Comparison of ENCODE assay signal across 1 cellular context in genomic region chr6:49949062-49949461, GRCh38.
TF ChIP-seq lines count a peak whose summit lies in the region.

No MANE protein-coding gene starts in this region.

TF ChIP-seq in GM23338, 12 proteins besides CTCF, POLR2A, EP300 and RAD21 (continued from another document):
- TF ChIP-seq ZNF462 (CRISPR knock-in tag; IDR thresholded peaks at IDR 0.05) (no peak), EZH2phosphoT487 (IDR thresholded peaks at IDR 0.05; ENCODE audit: unreplicated experiment) (no peak), CREB1 (CRISPR knock-in tag; IDR thresholded peaks at IDR 0.05; ENCODE audit: low read depth) (no peak), STAT1 (IDR thresholded peaks at IDR 0.05; ENCODE audit: unreplicated experiment) (no peak), ZNF114 (CRISPR knock-in tag; IDR thresholded peaks at IDR 0.05) (no peak), ZNF331 (CRISPR knock-in tag; IDR thresholded peaks at IDR 0.05; ENCODE audit: low read depth) (no peak), NANOG (IDR thresholded peaks at IDR 0.05; ENCODE audit: borderline replicate concordance) (no peak)
- TF ChIP-seq, protein P1, sequence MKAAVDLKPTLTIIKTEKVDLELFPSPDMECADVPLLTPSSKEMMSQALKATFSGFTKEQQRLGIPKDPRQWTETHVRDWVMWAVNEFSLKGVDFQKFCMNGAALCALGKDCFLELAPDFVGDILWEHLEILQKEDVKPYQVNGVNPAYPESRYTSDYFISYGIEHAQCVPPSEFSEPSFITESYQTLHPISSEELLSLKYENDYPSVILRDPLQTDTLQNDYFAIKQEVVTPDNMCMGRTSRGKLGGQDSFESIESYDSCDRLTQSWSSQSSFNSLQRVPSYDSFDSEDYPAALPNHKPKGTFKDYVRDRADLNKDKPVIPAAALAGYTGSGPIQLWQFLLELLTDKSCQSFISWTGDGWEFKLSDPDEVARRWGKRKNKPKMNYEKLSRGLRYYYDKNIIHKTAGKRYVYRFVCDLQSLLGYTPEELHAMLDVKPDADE (IDR thresholded peaks at IDR 0.05) = no peak
